Comparison of ENCODE assay signal across 10 cellular contexts in the genomic region with DNA sequence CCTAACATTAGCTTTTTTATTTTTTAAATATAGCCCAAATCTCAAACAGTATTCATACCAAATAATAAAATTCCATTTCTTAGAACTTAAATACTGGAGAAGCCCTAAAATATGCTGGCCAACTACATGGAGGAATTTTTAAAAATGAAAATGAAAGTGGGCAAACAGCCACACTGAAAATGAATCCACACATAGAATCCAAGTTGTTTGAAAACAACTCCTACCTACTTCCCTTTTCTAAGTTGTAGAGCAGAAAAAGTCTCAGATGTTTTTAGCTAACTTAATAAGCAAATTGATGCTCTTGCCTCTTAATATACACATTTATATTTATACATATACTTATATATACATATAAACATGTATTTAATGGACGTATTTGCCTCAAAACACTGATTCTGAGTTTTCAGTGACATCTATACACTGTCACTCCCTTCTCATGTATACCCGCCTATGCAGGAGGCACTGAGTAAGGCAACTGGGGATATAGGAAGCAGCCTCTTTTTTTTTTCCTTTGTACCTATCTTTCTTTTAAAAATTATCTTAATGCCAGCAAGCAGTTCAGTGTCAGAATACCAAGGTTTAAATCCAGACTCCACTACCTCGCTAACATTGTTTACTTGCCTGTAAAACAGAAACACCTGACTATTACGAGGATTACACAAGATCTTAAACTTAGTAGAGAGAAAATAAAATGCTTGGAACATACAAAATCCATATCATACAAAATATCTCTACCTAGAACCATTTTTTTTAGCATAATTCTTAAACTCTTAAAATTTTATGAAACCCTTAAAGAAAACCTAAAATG. TPM values are rescaled to one million over a fixed set of nuclear protein-coding genes. Genes with fewer than 3 reads are reported as not detected.
DNase-seq lines count a peak whose midpoint lies in the region; ATAC-seq, FAIRE-seq and TF ChIP-seq lines count a peak whose summit lies in the region.
"Had no signal": no experiment of that assay in that cellular context is flagged by ENCODE, and none has a peak within 500 bp of the region (broad histone marks: within the 10 kb centered on the region; RNA-seq: fewer than 3 reads in every experiment).

No MANE protein-coding gene starts in this region.

- DNase-seq in NAMALWA (ENCODE audit: low spot score): peak; percentile 51
- DNase-seq in fibroblast of pulmonary artery (ENCODE audit: low read depth): peak; percentile 39
- no peak for DNase-seq in small intestine
- no peak for DNase-seq in glutamatergic neuron
- DNase-seq in A172 (ENCODE audit: low spot score): no peak
- no peak for DNase-seq in NCI-H1436 (lab: John Stamatoyannopoulos, UW)
- DNase-seq: activated gamma-delta T cell treated with Interleukin-2 at 50 U/mL for 16 hours had no signal

- no peaks in the 10 kb centered on the region for H3K9me3 ChIP-seq in small intestine (ENCODE audit: control insufficient read depth, low read depth)

- H3K27ac ChIP-seq in small intestine (ENCODE audit: low read depth in 1 of 2, low read length in 1 of 2): peak overlapping the region in 1 of 2 donors; percentile 61

- H3K4me1 ChIP-seq in small intestine (ENCODE audit: control insufficient read depth in 2 of 2, insufficient read depth in 1 of 2, low read depth in 1 of 2, low read length in 1 of 2): peaks cover 0 to 4% of the 10 kb centered on the region in 2 donors

- peaks cover 2% of the 10 kb centered on the region for H3K27me3 Mint-ChIP-seq in glutamatergic neuron (ENCODE audit: unreplicated experiment)

- 52 to 69% (median 58%) methylated on average over 4 of the region's 4 CpGs for WGBS in small intestine, 3 donors

- H3K36me3 ChIP-seq in small intestine (ENCODE audit: control insufficient read depth in 2 of 2, insufficient read depth in 2 of 2, low read length in 2 of 2): no peaks in the 10 kb centered on the region

- no peak overlapping the region for H3K4me3 Mint-ChIP-seq in glutamatergic neuron (ENCODE audit: unreplicated experiment)

- peaks cover 1% of the 10 kb centered on the region for H3K9me3 Mint-ChIP-seq in glutamatergic neuron (ENCODE audit: unreplicated experiment)

- ATAC-seq in GM19351 (IDR thresholded peaks at IDR 0.05; ENCODE audit: unreplicated experiment): peak; percentile 45
- no peak for ATAC-seq in HG02852 (IDR thresholded peaks at IDR 0.05; ENCODE audit: unreplicated experiment)

- FAIRE-seq in small intestine (lab: Jason Lieb, UNC): peak; percentile 88
- FAIRE-seq: frontal cortex had no signal

- H3K36me3 Mint-ChIP-seq in glutamatergic neuron (ENCODE audit: unreplicated experiment): peaks cover 7% of the 10 kb centered on the region

- peaks cover 6% of the 10 kb centered on the region for H3K4me1 Mint-ChIP-seq in glutamatergic neuron (ENCODE audit: low read depth, unreplicated experiment)

- no peak overlapping the region for H3K27ac Mint-ChIP-seq in glutamatergic neuron (ENCODE audit: unreplicated experiment)

- peak overlapping the region; percentile 13 for H3K4me3 ChIP-seq in fibroblast of pulmonary artery (replicated peaks; ENCODE audit: low read depth, low read length)
- H3K4me3 ChIP-seq in small intestine (ENCODE audit: low read depth in 1 of 2, low read length in 2 of 2): no peak overlapping the region

- TF ChIP-seq CTCF in fibroblast of pulmonary artery (IDR thresholded peaks at IDR 0.05; ENCODE audit: low read length, missing control alignments): no peak
- TF ChIP-seq CTCF in glutamatergic neuron (IDR thresholded peaks at IDR 0.05; ENCODE audit: partially characterized antibody, unreplicated experiment): no peak

- H3K27me3 ChIP-seq in small intestine (ENCODE audit: control insufficient read depth in 2 of 2, insufficient read depth in 2 of 2, low read length in 2 of 2): no peaks in the 10 kb centered on the region

RNA-seq across cellular contexts. Expression of a gene that starts 13.3 kb away (rescaled TPM):
- polyA plus RNA-seq in small intestine: 1 to 10 TPM; 7.3 to 8.5 (median 7.7) TPM
- 113 TPM for total RNA-seq in glutamatergic neuron (ENCODE audit: unreplicated experiment)
- total RNA-seq in A172 (2014; rRNA removed; shearing (Covaris generic)): 22.8 and 65.8 TPM in 2 replicates

Comparison
In these comparisons a context has a peak if more than half of its experiments do, and no peak if none do; other contexts are left out.
1. DNase-seq: peak in NAMALWA (single experiment) and fibroblast of pulmonary artery (single experiment); none in small intestine (single experiment), glutamatergic neuron (single experiment), A172 (single experiment) and NCI-H1436 (single experiment).